9 cellular contexts compared by ENCODE assay signal in genomic region chr14:101962503-101962874, GRCh38. TPM values are rescaled to one million over a fixed set of nuclear protein-coding genes. Genes with fewer than 3 reads are reported as not detected.
DNase-seq lines count a peak whose midpoint lies in the region; ATAC-seq and TF ChIP-seq lines count a peak whose summit lies in the region.
"Had no signal": no experiment of that assay in that cellular context is flagged by ENCODE, and none has a peak within 500 bp of the region (broad histone marks: within the 10 kb centered on the region; RNA-seq: fewer than 3 reads in every experiment).

No MANE protein-coding gene starts in this region.

- peak overlapping the region; percentile 4; the same call in 1 of the 2 replicates for H3K4me2 ChIP-seq in OCI-LY3 (ENCODE audit: low read length)

- H3K27me3 ChIP-seq in OCI-LY3 (ENCODE audit: low read depth, low read length) (no peaks in the 10 kb centered on the region), gastrocnemius medialis (no peaks in the 10 kb centered on the region)
- H3K27me3 ChIP-seq: cardiac muscle cell had no signal

- in situ Hi-C loops in gastrocnemius medialis (cut with MboI; ENCODE audit: low sequenced_read_pairs in 4 of 4), result loop anchor here in 3 of 4 donors (5.0 to 25.0 kb wide), 4 partner anchors 132 to 352 kb away; partner anchors contain the start of genes ZNF839 (in 2 of the 3) and PPP2R5C (in 1 of the 3)

- H2AFZ ChIP-seq in OCI-LY3 (ENCODE audit: low read depth, low read length), result no peak overlapping the region

- no peak for ATAC-seq in gastrocnemius medialis

- no peak overlapping the region for H3K27ac ChIP-seq in OCI-LY3 (ENCODE audit: low read length)
- peak overlapping the region in 3 of 4 donors; percentile 23 to 47 (median 30) for H3K27ac ChIP-seq in gastrocnemius medialis
- H3K27ac ChIP-seq: cardiac muscle cell had no signal

- TF ChIP-seq POLR2A in gastrocnemius medialis (IDR thresholded peaks at IDR 0.05), result no peak

- POLR2A ChIA-PET in HEK293T (lab: Yijun Ruan, JAX), result interaction anchor here (0.9 kb wide), 1 partner anchor 15 kb away, joined by 4 read pairs; no protein-coding TSS in a partner anchor

- H3K9me3 ChIP-seq in OCI-LY3 (ENCODE audit: insufficient read depth, low read length) (no peaks in the 10 kb centered on the region), gastrocnemius medialis (no peaks in the 10 kb centered on the region)

- TF ChIP-seq CTCF in HFF-Myc (IDR thresholded peaks at IDR 0.05; ENCODE audit: low read depth, low read length, missing control alignments) (no peak), OCI-LY3 (IDR thresholded peaks at IDR 0.05; ENCODE audit: low read depth, low read length) (no peak), fibroblast of pulmonary artery (IDR thresholded peaks at IDR 0.05; ENCODE audit: low read length, missing control alignments) (no peak), gastrocnemius medialis (IDR thresholded peaks at IDR 0.05 in 4 of 5, conservative IDR thresholded peaks at IDR 0.05 in 1 of 5) (no peak)

- peaks cover 32% of the 10 kb centered on the region for H3K4me1 ChIP-seq in OCI-LY3 (ENCODE audit: low read length)
- H3K4me1 ChIP-seq in gastrocnemius medialis, result peaks cover 29% of the 10 kb centered on the region in 2 donors

- no peak overlapping the region for H3K9ac ChIP-seq in OCI-LY3 (ENCODE audit: low read length)

- H3K79me2 ChIP-seq in OCI-LY3 (ENCODE audit: low read length), result peaks cover 31% of the 10 kb centered on the region

- no peaks in the 10 kb centered on the region for H4K20me1 ChIP-seq in OCI-LY3 (ENCODE audit: insufficient read depth, low read length)

- H3K36me3 ChIP-seq in OCI-LY3 (replicated peaks; ENCODE audit: low read depth, low read length) (no peaks in the 10 kb centered on the region), gastrocnemius medialis (no peaks in the 10 kb centered on the region)
- H3K36me3 ChIP-seq: cardiac muscle cell had no signal

- H3K4me3 ChIP-seq in HFF-Myc (replicated peaks; ENCODE audit: low read depth, low read length), result no peak overlapping the region
- H3K4me3 ChIP-seq in OCI-LY3 (ENCODE audit: low read length), result no peak overlapping the region
- no peak overlapping the region for H3K4me3 ChIP-seq in fibroblast of pulmonary artery (replicated peaks; ENCODE audit: low read depth, low read length)
- no peak overlapping the region for H3K4me3 ChIP-seq in gastrocnemius medialis
- H3K4me3 ChIP-seq: cardiac muscle cell had no signal

- DNase-seq in HFF-Myc (ENCODE audit: extremely low read depth, low read depth) (peak; percentile 84), fibroblast of pulmonary artery (ENCODE audit: low read depth) (peak; percentile 87), gastrocnemius medialis (peak in 1 of 2 donors; percentile 58), NOMO-1 treated with dmso at 0.1 percent for 144 hours (lab: John Stamatoyannopoulos, UW; ENCODE audit: unreplicated experiment) (no peak), NCI-H526 treated with DMSO at 0.1 percent for 48 hours (lab: John Stamatoyannopoulos, UW) (no peak), HEK293T (ENCODE audit: extremely low spot score) (no peak)
- no peak for DNase-seq in activated CD4-positive, alpha-beta T cell treated with anti-CD3 and anti-CD28 coated beads, Interleukin-2, amount 50 U/mL, for 1 hour

- CTCF ChIA-PET in HEK293T (lab: Yijun Ruan, JAX), result interaction anchor here (1.1 to 1.3 kb wide), 2 partner anchors 191 to 256 kb away, joined by 3 read pairs; no protein-coding TSS in a partner anchor

- intact Hi-C loops in gastrocnemius medialis (cut with DNase I; ENCODE audit: low total_unique reads), result loop anchor here (5.0 to 10.0 kb wide), 5 partner anchors 80 to 552 kb away; partner anchors contain the start of genes PPP2R5C and ZNF839

TF ChIP-seq in HEK293T, 16 proteins besides CTCF, POLR2A, EP300 and RAD21:
- no peak for TF ChIP-seq BHLHE40 (IDR thresholded peaks at IDR 0.05; ENCODE audit: borderline replicate concordance)
- no peak for TF ChIP-seq SP1 (IDR thresholded peaks at IDR 0.05)
- no peak for TF ChIP-seq FOXM1 (IDR thresholded peaks at IDR 0.05; ENCODE audit: borderline replicate concordance)
- no peak for TF ChIP-seq CTBP1 (IDR thresholded peaks at IDR 0.05; ENCODE audit: borderline replicate concordance)
- no peak for TF ChIP-seq NFRKB (IDR thresholded peaks at IDR 0.05)
- no peak for TF ChIP-seq TARDBP (IDR thresholded peaks at IDR 0.05)
- no peak for TF ChIP-seq HDGF (IDR thresholded peaks at IDR 0.05; ENCODE audit: borderline replicate concordance)
- TF ChIP-seq ELF4 (IDR thresholded peaks at IDR 0.05), result no peak
- TF ChIP-seq FOXK2 (IDR thresholded peaks at IDR 0.05), result no peak
- TF ChIP-seq FOXA1 (IDR thresholded peaks at IDR 0.05), result no peak
- no peak for TF ChIP-seq ARNT (IDR thresholded peaks at IDR 0.05)
- TF ChIP-seq LEF1 (IDR thresholded peaks at IDR 0.05; ENCODE audit: borderline replicate concordance), result no peak
- no peak for TF ChIP-seq SUZ12 (IDR thresholded peaks at IDR 0.05)
- no peak for TF ChIP-seq ZNF384 (IDR thresholded peaks at IDR 0.05)

RNA-seq across cellular contexts. Expression of gene DYNC1H1, which starts 1.9 kb away (rescaled TPM):
- 100 to 1,000 TPM; 486 to 737 (median 718) TPM for total RNA-seq in gastrocnemius medialis

Comparison
In these comparisons a context has a peak if more than half of its experiments do, and no peak if none do; other contexts are left out.
1. DNase-seq: peak in HFF-Myc (single experiment) and fibroblast of pulmonary artery (single experiment); none in NOMO-1 treated with dmso at 0.1 percent for 144 hours (single experiment), activated CD4-positive, alpha-beta T cell treated with anti-CD3 and anti-CD28 coated beads, Interleukin-2, amount 50 U/mL, for 1 hour (single experiment), NCI-H526 treated with DMSO at 0.1 percent for 48 hours (single experiment) and HEK293T (single experiment).